12 cellular contexts compared by ENCODE assay signal in genomic region chr6:129312865-129313264, GRCh38.
DNase-seq lines count a peak whose midpoint lies in the region; ATAC-seq and TF ChIP-seq lines count a peak whose summit lies in the region.
"Had no signal": no experiment of that assay in that cellular context is flagged by ENCODE, and none has a peak within 500 bp of the region (broad histone marks: within the 10 kb centered on the region; RNA-seq: fewer than 3 reads in every experiment).

No MANE protein-coding gene starts in this region.

- H3K36me3 ChIP-seq in GM23248 (ENCODE audit: low read depth) (0 out of 2 replicates have a peak, but pooled peaks cover 5% of the 10 kb centered on the region), PC-3 (ENCODE audit: low read depth, low read length) (no peaks in the 10 kb centered on the region)
- H3K36me3 ChIP-seq: ovary had no signal

- H3K4me1 ChIP-seq in GM23248 (ENCODE audit: insufficient read depth) (peaks cover 21% of the 10 kb centered on the region), PC-3 (ENCODE audit: insufficient read depth, low read length) (peaks cover 45% of the 10 kb centered on the region)

- 9 to 15% methylated on average over 2 of the region's 2 CpGs for WGBS in GM23248 (ENCODE audit: low coverage in 1 of 2, low lambda C conversion rate in 2 of 2, missing lambda C conversion rate in 2 of 2), 2 experiments

- POLR2A ChIA-PET in PC-3 (lab: Charles Lee; ENCODE audit: unreplicated experiment) = interaction anchor here (0.6 kb wide), 2 partner anchors 8 to 19 kb away, joined by 3 to 7 read pairs; no protein-coding TSS in a partner anchor

- intact Hi-C loops in PC-3 (cut with micrococcal nuclease) = no loop called here

- H3K79me2 ChIP-seq in GM23248 (ENCODE audit: insufficient read depth) (no peaks in the 10 kb centered on the region), PC-3 (ENCODE audit: low read length) (no peaks in the 10 kb centered on the region)

- ATAC-seq in PC-3 = peak; percentile 90
- ATAC-seq in GM19328 (IDR thresholded peaks at IDR 0.05; ENCODE audit: unreplicated experiment) = no peak
- no peak for ATAC-seq in HG03139 (IDR thresholded peaks at IDR 0.05; ENCODE audit: unreplicated experiment)

- H3K4me3 ChIP-seq in GM23248 (0 out of 2 replicates have a peak overlapping the region, but pooled peaks have one; percentile 13), PC-3 (ENCODE audit: low read length) (peak overlapping the region; percentile 20; the same call in 1 of the 2 replicates), fibroblast of mammary gland (ENCODE audit: control insufficient read depth, low read depth, low read length) (no peak overlapping the region)
- H3K4me3 ChIP-seq: ovary had no signal

- H3K9me2 ChIP-seq in GM23248 (ENCODE audit: insufficient read depth) (no peaks in the 10 kb centered on the region; the same call in 1 of the 2 replicates), PC-3 (replicated peaks; ENCODE audit: low read length) (no peaks in the 10 kb centered on the region)

- H3K9ac ChIP-seq in GM23248 = no peak overlapping the region
- H3K9ac ChIP-seq in PC-3 (ENCODE audit: low read length) = peak overlapping the region; percentile 39; the same call in 1 of the 2 replicates

- H3K9me3 ChIP-seq in GM23248 (ENCODE audit: low read depth) = no peaks in the 10 kb centered on the region
- H3K9me3 ChIP-seq in PC-3 (ENCODE audit: low read length) = no peaks in the 10 kb centered on the region
- H3K9me3 ChIP-seq: ovary had no signal

- in situ Hi-C loops in GM23248 (cut with MboI) = no loop called here

- DNase-seq in GM23248 (peak; percentile 85), PC-3 (peak; percentile 92), fibroblast of mammary gland (ENCODE audit: low read depth) (peak; percentile 65), pons (ENCODE audit: low spot score) (peak; percentile 10)
- DNase-seq in stimulated activated naive CD4-positive, alpha-beta T cell treated with Interleukin-2 at 50 U/mL for 16 hours (lab: John Stamatoyannopoulos, UW) = no peak
- no peak for DNase-seq in activated CD8-positive, alpha-beta memory T cell treated with anti-CD3 and anti-CD28 coated beads, Interleukin-2, amount 50 U/mL, for 4 hours
- DNase-seq: activated CD4-positive, alpha-beta T cell treated with anti-CD3 and anti-CD28 coated beads, Interleukin-2, amount 10 ng/mL, durations not matched to agents 24 days and 14 days; activated naive CD4-positive, alpha-beta T cell; GF-D8; ovary had no signal

- no TSS peak for BruUV-seq in PC-3 (replicated peaks; lab: Mats Ljungman, UMichigan)

- TF ChIP-seq CTCF in PC-3 (conservative IDR thresholded peaks at IDR 0.05; ENCODE audit: low read depth, low read length) (no peak), fibroblast of mammary gland (conservative IDR thresholded peaks at IDR 0.05; ENCODE audit: control insufficient read depth, insufficient read depth, low read depth, low read length) (no peak)

- CTCF ChIA-PET in PC-3 (lab: Charles Lee) = no interaction called here

- H3F3A ChIP-seq in GM23248 (ENCODE audit: insufficient read depth) = peaks cover 13% of the 10 kb centered on the region
- peaks cover 11% of the 10 kb centered on the region for H3F3A ChIP-seq in PC-3 (ENCODE audit: low read length, unreplicated experiment)

- H3K4me2 ChIP-seq in GM23248 (ENCODE audit: unreplicated experiment) = peak overlapping the region; percentile 55
- peak overlapping the region; percentile 78 for H3K4me2 ChIP-seq in PC-3 (ENCODE audit: low read length)

- H3K27ac ChIP-seq in GM23248 = peak overlapping the region; percentile 59
- peak overlapping the region; percentile 77 for H3K27ac ChIP-seq in PC-3 (ENCODE audit: low read length)
- H3K27ac ChIP-seq: ovary had no signal

- no peaks in the 10 kb centered on the region for H4K20me1 ChIP-seq in GM23248 (ENCODE audit: insufficient read depth)
- H4K20me1 ChIP-seq in PC-3 (ENCODE audit: low read length) = no peaks in the 10 kb centered on the region

- H3K27me3 ChIP-seq in GM23248 (replicated peaks; ENCODE audit: insufficient read depth) (no peaks in the 10 kb centered on the region), PC-3 (ENCODE audit: low read length) (no peaks in the 10 kb centered on the region)
- H3K27me3 ChIP-seq: ovary had no signal

- H2AFZ ChIP-seq in GM23248 (no peak overlapping the region), PC-3 (ENCODE audit: low read length) (no peak overlapping the region)

Comparison
In these comparisons a context has a peak if more than half of its experiments do, and no peak if none do; other contexts are left out.
1. DNase-seq: peak in GM23248 (single experiment), PC-3 (single experiment), fibroblast of mammary gland (single experiment) and pons (single experiment); none in stimulated activated naive CD4-positive, alpha-beta T cell treated with Interleukin-2 at 50 U/mL for 16 hours (single experiment) and activated CD8-positive, alpha-beta memory T cell treated with anti-CD3 and anti-CD28 coated beads, Interleukin-2, amount 50 U/mL, for 4 hours (single experiment).